Comparison of ENCODE assay signal across 8 cellular contexts in the genomic region with DNA sequence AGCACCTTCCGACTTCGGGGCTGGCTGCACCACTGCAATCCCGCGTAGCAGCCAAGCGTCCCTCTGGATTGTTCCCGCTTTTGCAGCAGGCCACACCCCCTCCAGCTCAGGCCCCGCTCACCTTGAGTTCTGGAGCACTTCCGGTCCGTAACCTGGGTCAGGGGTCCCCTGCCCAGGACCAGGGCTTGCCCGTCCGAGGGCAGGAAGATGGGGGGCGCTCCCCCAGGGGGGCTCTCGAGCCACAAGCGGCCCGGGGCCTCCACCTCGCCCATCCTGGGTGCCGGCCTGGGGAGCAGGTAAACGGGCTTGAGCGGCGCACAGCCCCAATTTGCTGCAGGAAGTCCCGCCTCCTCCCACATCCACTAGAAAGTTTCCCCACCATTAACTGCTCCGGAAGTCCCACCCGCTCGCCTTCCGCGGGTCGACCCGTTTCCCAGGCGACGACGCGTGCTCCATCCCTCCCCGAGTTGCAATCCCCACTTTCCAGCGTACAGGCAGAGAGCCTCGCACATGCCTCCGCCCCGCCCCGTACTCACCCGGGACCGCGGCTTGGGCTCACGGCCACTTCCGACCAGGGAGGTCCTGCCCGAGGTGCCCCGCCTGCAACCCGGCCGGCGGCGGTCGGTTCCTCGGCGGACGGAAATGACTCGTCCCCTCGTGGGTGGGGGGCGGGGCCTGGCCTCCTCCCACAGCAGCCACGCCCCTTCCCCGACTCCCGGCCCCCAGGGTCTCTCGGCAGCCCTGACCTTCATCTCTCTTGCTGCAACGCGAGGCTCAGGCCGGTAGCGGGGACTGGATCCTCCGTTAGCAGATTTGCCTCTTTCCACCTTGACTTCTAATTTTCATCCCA. TPM values are rescaled to one million over a fixed set of nuclear protein-coding genes. Genes with fewer than 3 reads are reported as not detected.
DNase-seq lines count a peak whose midpoint lies in the region; ATAC-seq and TF ChIP-seq lines count a peak whose summit lies in the region.

A gene (minus strand): TSS at position 644 of the 850 bp plus-strand sequence. CDS start 372 bp downstream, at position 272.

- DNase-seq in Caki2 (ENCODE audit: low read depth) (peak; percentile 98), KBM-7 (peak; percentile 95), PC-3 (peak; percentile 91), activated T-cell treated with anti-CD3 and anti-CD28 coated beads for 4 hours (peak; percentile 94), epithelial cell of prostate (ENCODE audit: low read depth, low spot score) (peak; percentile 49), mucosa of gallbladder (ENCODE audit: low spot score) (peak; percentile 87)
- DNase-seq in stimulated activated CD8-positive, alpha-beta memory T cell treated with anti-CD3 and anti-CD28 coated beads, Interleukin-4, amount 100 ng/mL, for 4 hours (ENCODE audit: low read depth in 2 of 2, low spot score in 1 of 2), result peak; percentile 79 to 82

- TF ChIP-seq CTCF in PC-3 (conservative IDR thresholded peaks at IDR 0.05; ENCODE audit: low read depth, low read length), result no peak

- CTCF ChIA-PET in PC-3 (lab: Charles Lee), result no interaction called here

- H3K27ac ChIP-seq in PC-3 (ENCODE audit: low read length), result peak within 1 kb of the TSS; percentile 84
- peak within 1 kb of the TSS; percentile 93 for H3K27ac ChIP-seq in epithelial cell of prostate

- H3F3A ChIP-seq in PC-3 (ENCODE audit: low read length, unreplicated experiment), result no peaks in the 10 kb centered on the region

- peaks cover 17% of the 10 kb centered on the region for H4K20me1 ChIP-seq in PC-3 (ENCODE audit: low read length)

- H3K9ac ChIP-seq in PC-3 (ENCODE audit: low read length), result peak within 1 kb of the TSS; percentile 83

- peaks cover 28% of the 10 kb centered on the region for H3K4me1 ChIP-seq in PC-3 (ENCODE audit: insufficient read depth, low read length)

- H3K9me2 ChIP-seq in PC-3 (replicated peaks; ENCODE audit: low read length), result no peaks in the 10 kb centered on the region

- in situ Hi-C loops in Caki2 (cut with HindIII; ENCODE audit: low pct_unique_long_range_greater_than_20kb, low sequenced_read_pairs), result no loop called here
- in situ Hi-C loops in KBM-7 (cut with MboI; ENCODE audit: low pct_unique_long_range_greater_than_20kb, low sequenced_read_pairs), result no loop called here

- H3K4me3 ChIP-seq in PC-3 (ENCODE audit: low read length), result peak within 1 kb of the TSS; percentile 90

- no peaks in the 10 kb centered on the region for H3K27me3 ChIP-seq in PC-3 (ENCODE audit: low read length)

- BruUV-seq in PC-3 (replicated peaks; lab: Mats Ljungman, UMichigan), result no TSS peak

- intact Hi-C loops in PC-3 (cut with micrococcal nuclease), result loop anchor here (5.0 kb wide), 1 partner anchor 50 kb away; a partner anchor contains a TSS

- peaks cover 41% of the 10 kb centered on the region for H3K79me2 ChIP-seq in PC-3 (ENCODE audit: low read length)

- H3K36me3 ChIP-seq in PC-3 (ENCODE audit: low read depth, low read length), result peaks cover 32% of the 10 kb centered on the region

- POLR2A ChIA-PET in PC-3 (lab: Charles Lee; ENCODE audit: unreplicated experiment), result interaction anchor here (1.0 kb wide), 1 partner anchor 17 kb away, joined by 7 read pairs; no protein-coding TSS in a partner anchor

- H3K4me2 ChIP-seq in PC-3 (ENCODE audit: low read length), result peak within 1 kb of the TSS; percentile 95

- ATAC-seq in GM21526 (IDR thresholded peaks at IDR 0.05; ENCODE audit: low FRiP score, unreplicated experiment), result peak; percentile 36
- ATAC-seq in PC-3, result peak; percentile 41

- no peaks in the 10 kb centered on the region for H3K9me3 ChIP-seq in PC-3 (ENCODE audit: low read length)

- peak within 1 kb of the TSS; percentile 89 for H2AFZ ChIP-seq in PC-3 (ENCODE audit: low read length)

RNA-seq across cellular contexts. Expression of the gene that starts here (rescaled TPM):
- total RNA-seq in Caki2 (2014; rRNA removed; shearing (Covaris generic); ENCODE audit: low replicate concordance), result 61.9 and 99.6 TPM in 2 replicates
- total RNA-seq in PC-3 (2014; rRNA removed) (141 and 172 TPM in 2 replicates), mucosa of gallbladder (103 TPM)

Comparison
In these comparisons a context has a peak if more than half of its experiments do, and no peak if none do; other contexts are left out.
1. Peak in every context shown above with its lines: DNase-seq, ATAC-seq, H3K4me3 ChIP-seq and H3K27ac ChIP-seq.